In the genomic region with DNA sequence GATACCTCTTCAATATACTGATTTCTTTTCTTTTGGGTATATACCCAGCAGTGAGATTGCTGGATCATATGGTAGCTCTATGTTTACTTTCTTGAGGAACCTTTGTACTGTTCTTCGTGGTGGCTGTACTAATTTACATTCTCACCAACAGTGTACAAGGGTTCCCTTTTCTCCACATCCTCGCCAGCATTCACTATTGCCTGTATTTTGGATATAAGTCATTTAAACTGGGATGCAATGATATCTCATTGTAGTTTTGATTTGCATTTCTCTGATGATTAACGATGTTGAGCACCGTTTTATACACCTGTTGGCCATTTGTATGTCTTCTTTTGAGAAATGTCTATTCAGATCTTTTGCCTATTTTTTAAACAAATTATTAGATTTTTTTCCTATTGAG, we compare ENCODE assay signal across 5 cellular contexts. TPM values are rescaled to one million over a fixed set of nuclear protein-coding genes. Genes with fewer than 3 reads are reported as not detected.
"Had no signal": no experiment of that assay in that cellular context is flagged by ENCODE, and none has a peak within 500 bp of the region (broad histone marks: within the 10 kb centered on the region; RNA-seq: fewer than 3 reads in every experiment).

No MANE protein-coding gene starts in this region.

RNA-seq across cellular contexts. Expression of a gene that starts 30.4 kb away (rescaled TPM):
- total RNA-seq: GM23248, H4, H7 had no signal
- polyA plus RNA-seq: GM23248, GM23338, H1 had no signal
